ENCODE assay signal across 8 cellular contexts in the genomic region with DNA sequence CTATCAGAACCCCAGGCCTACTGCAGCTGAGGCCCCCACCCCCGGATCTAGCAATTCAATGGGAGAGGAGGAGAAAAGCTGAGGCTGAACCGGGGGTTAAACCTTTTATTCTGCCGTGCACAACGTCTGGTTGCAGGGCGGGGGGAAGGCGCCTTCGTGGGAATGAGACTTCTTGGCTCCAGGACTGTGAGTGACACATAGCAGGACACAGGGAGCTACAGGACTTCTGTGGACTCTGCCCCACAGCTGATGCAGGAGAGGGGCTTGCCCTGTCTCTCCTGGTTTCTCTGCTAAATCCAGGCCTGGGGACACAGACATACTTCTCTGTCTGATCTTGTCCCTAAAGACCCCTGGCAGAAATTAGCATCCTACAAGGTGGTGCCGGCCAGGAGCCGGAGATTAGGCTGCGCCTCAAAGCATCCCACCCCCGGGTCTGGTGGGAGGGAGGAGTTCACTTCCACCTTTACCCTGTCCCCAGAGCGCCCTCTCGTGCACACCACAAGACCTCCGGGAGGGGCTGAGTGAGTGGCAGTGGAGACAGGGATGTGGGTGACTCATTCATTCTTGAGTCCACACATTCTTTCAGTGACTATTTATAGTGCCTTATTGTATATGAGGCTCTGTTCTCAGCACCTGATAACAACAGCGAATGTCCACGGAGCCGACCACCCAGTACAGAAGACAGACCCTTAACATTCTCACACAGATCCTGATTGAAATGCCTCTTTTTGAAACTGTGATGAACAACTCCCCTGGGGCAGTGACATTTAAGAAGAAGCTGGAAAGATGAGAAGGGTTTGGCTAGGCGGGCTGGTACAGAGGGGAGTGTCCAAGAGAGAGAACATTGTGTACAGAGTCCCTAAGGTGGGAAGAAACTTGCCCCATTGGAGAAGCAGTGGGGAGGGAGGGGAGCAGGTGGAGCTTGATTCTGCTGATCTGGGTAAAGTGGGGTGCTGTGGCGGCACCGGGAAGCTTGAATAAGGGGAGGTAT. TPM values are rescaled to one million over a fixed set of nuclear protein-coding genes. Genes with fewer than 3 reads are reported as not detected.
DNase-seq lines count a peak whose midpoint lies in the region; ATAC-seq, FAIRE-seq and TF ChIP-seq lines count a peak whose summit lies in the region.

No MANE protein-coding gene starts in this region.

- intact Hi-C loops in HCT116 (cut with micrococcal nuclease): loop anchor here (1.0 kb wide), 1 partner anchor 38 kb away; no protein-coding TSS in a partner anchor

- no peaks in the 10 kb centered on the region for H3K36me3 ChIP-seq in HCT116 (ENCODE audit: control insufficient read depth in 1 of 2, insufficient read depth in 2 of 2, low read length in 2 of 2)

- peak overlapping the region; percentile 86 for H3K4me2 ChIP-seq in HCT116 (ENCODE audit: low read length)

- peak; percentile 96 for ATAC-seq in HCT116
- ATAC-seq in HG03159 (IDR thresholded peaks at IDR 0.05; ENCODE audit: unreplicated experiment): no peak
- no peak for ATAC-seq in HG03521 (IDR thresholded peaks at IDR 0.05; ENCODE audit: unreplicated experiment)

- H3K27me3 ChIP-seq in HCT116 (ENCODE audit: insufficient read depth, low read length): no peaks in the 10 kb centered on the region

- H3K9me2 ChIP-seq in HCT116 (ENCODE audit: insufficient read depth): no peaks in the 10 kb centered on the region

- H3K79me2 ChIP-seq in HCT116 (ENCODE audit: insufficient read depth, low read length): no peaks in the 10 kb centered on the region

- peak overlapping the region in 1 of 2 experiments; percentile 50; a peak in 3 of 4 replicates for H3K4me3 ChIP-seq in HCT116 (replicated peaks in 1 of 2; ENCODE audit: low read depth in 1 of 2, low read length in 2 of 2)

- DNase-seq in D721Med (ENCODE audit: insufficient read length, low spot score) (no peak), HCT116 (ENCODE audit: low read depth, low spot score) (peak; percentile 83), dedifferentiated amniotic fluid mesenchymal stem cell (ENCODE audit: extremely low spot score) (peak; percentile 85), medulla oblongata (ENCODE audit: extremely low spot score) (peak; percentile 48)
- DNase-seq in central memory CD4-positive, alpha-beta T cell: no peak

- no peaks in the 10 kb centered on the region for H4K20me1 ChIP-seq in HCT116 (ENCODE audit: insufficient read depth)

- peak overlapping the region; percentile 79 for H2AFZ ChIP-seq in HCT116 (ENCODE audit: low read depth, low read length, poor library complexity, severe bottlenecking)

- RAD21 ChIA-PET in HCT116 (lab: Charles Lee; ENCODE audit: low non-redundant PET in 1 of 2, low total read pairs in 2 of 2, uncharacterized antibody in 2 of 2, unreplicated experiment in 2 of 2): interaction anchor here in 1 of 2 experiments (0.6 to 1.4 kb wide), 2 partner anchors 8 to 38 kb away, joined by 3 to 4 read pairs; no protein-coding TSS in a partner anchor

- no peak for TF ChIP-seq POLR2A in HCT116 (IDR thresholded peaks at IDR 0.05; ENCODE audit: borderline replicate concordance, extremely low read depth, insufficient read depth, insufficient read length)

- POLR2A ChIA-PET in HCT116 (lab: Charles Lee): no interaction called here

- FAIRE-seq in D721Med (lab: Jason Lieb, UNC): no peak

- peak; percentile 84 for TF ChIP-seq RAD21 in HCT116 (IDR thresholded peaks at IDR 0.05; ENCODE audit: low read depth)

- peaks cover 26 to 27% of the 10 kb centered on the region in 2 experiments for H3K4me1 ChIP-seq in HCT116 (ENCODE audit: control insufficient read depth in 1 of 2, insufficient read depth in 2 of 2, low read length in 2 of 2)

- no TSS peak for BruUV-seq in HCT116 (replicated peaks; lab: Mats Ljungman, UMichigan)

- no peaks in the 10 kb centered on the region for H3K9me3 ChIP-seq in HCT116 (ENCODE audit: control insufficient read depth in 1 of 2, insufficient read depth in 1 of 2, low read depth in 1 of 2, low read length in 2 of 2)

- TF ChIP-seq CTCF in D721Med (IDR thresholded peaks at IDR 0.05; ENCODE audit: insufficient read depth, missing control alignments) (peak; percentile 41), HCT116 (IDR thresholded peaks at IDR 0.05 in 2 of 3, conservative IDR thresholded peaks at IDR 0.05 in 1 of 3; ENCODE audit: borderline replicate concordance in 1 of 3, insufficient read depth in 1 of 3, low read depth in 2 of 3, low read length in 2 of 3) (peak; percentile 69 to 85 (median 80))

- H3K9ac ChIP-seq in HCT116 (ENCODE audit: low read length): peak overlapping the region; percentile 51

- CTCF ChIA-PET in HCT116 (lab: Charles Lee): interaction anchor here (0.6 to 2.3 kb wide), 5 partner anchors 38 to 809 kb away, joined by 3 to 9 read pairs (median 4); partner anchors contain the start of genes ATXN1 and GMPR

- peak overlapping the region; percentile 74 for H3K27ac ChIP-seq in HCT116 (ENCODE audit: low read depth, low read length)

TF ChIP-seq in HCT116, 20 proteins besides CTCF, POLR2A, EP300 and RAD21 (continues in another document):
- TF ChIP-seq ZBTB33 (IDR thresholded peaks at IDR 0.05; ENCODE audit: extremely low read depth, insufficient replicate concordance, low read length): no peak
- peak; percentile 6 for TF ChIP-seq YY1 (IDR thresholded peaks at IDR 0.05; ENCODE audit: extremely low read depth, insufficient replicate concordance, low read depth, low read length)
- no peak for TF ChIP-seq MAX (IDR thresholded peaks at IDR 0.05)
- TF ChIP-seq CEBPB (IDR thresholded peaks at IDR 0.05; ENCODE audit: low read depth): no peak
- peak; percentile 61 for TF ChIP-seq EGR1 (IDR thresholded peaks at IDR 0.05; ENCODE audit: low read depth)
- peak; percentile 57 for TF ChIP-seq SP1 (IDR thresholded peaks at IDR 0.05; ENCODE audit: low read depth)
- peak; percentile 59; the same call in 1 of the 2 replicates for TF ChIP-seq CBX3 (IDR thresholded peaks at IDR 0.05; ENCODE audit: low read depth)
- peak; percentile 80 for TF ChIP-seq FOSL1 (IDR thresholded peaks at IDR 0.05; ENCODE audit: low read depth)
- no peak for TF ChIP-seq ATF3 (IDR thresholded peaks at IDR 0.05)
- peak; percentile 78 for TF ChIP-seq JUND (IDR thresholded peaks at IDR 0.05)

TF ChIP-seq in PFSK-1, 5 proteins besides CTCF, POLR2A, EP300 and RAD21:
- peak; percentile 69 for TF ChIP-seq FOXP2 (optimal IDR thresholded peaks at IDR 0.05; ENCODE audit: borderline replicate concordance, extremely low read depth, extremely low read length, insufficient read depth)
- no peak for TF ChIP-seq TAF1 (IDR thresholded peaks at IDR 0.05; ENCODE audit: borderline replicate concordance, insufficient read depth, low read length)

RNA-seq across cellular contexts. Expression of gene GMPR, which starts 38.9 kb away (rescaled TPM):
- total RNA-seq in HCT116 (2021; ENCODE audit: unreplicated experiment): 24.0 TPM
- polyA plus RNA-seq in HCT116 (2012): 17.2 and 18.4 TPM in 2 replicates
- polyA plus RNA-seq in PFSK-1 (2012; ENCODE audit: insufficient read length, low read depth): 32.3 TPM

Comparison
In these comparisons a context has a peak if more than half of its experiments do, and no peak if none do; other contexts are left out.
1. DNase-seq: peak in HCT116 (single experiment), dedifferentiated amniotic fluid mesenchymal stem cell (single experiment) and medulla oblongata (single experiment); none in D721Med (single experiment) and central memory CD4-positive, alpha-beta T cell (single experiment).